Comparison of ENCODE assay signal across 18 cellular contexts in genomic region chr14:24958271-24958670, GRCh38.
"Had no signal": no experiment of that assay in that cellular context is flagged by ENCODE, and none has a peak within 500 bp of the region (broad histone marks: within the 10 kb centered on the region; RNA-seq: fewer than 3 reads in every experiment).

No MANE protein-coding gene starts in this region.

- ATAC-seq: activated T-helper 17 cell treated with anti-CD3 and anti-CD28 coated beads, Interleukin-2, amount 50 U/mL, for 72 hours; heart right ventricle; left lobe of liver; T-helper 17 cell; upper lobe of right lung; WTC11 had no signal

- H3K27ac ChIP-seq: adrenal gland, neural progenitor cell, parathyroid adenoma, suprapubic skin, upper lobe of right lung had no signal

- H3K9me3 ChIP-seq: adrenal gland, heart right ventricle, right atrium auricular region, suprapubic skin, upper lobe of right lung had no signal

- H3K4me3 ChIP-seq: adrenal gland, heart right ventricle, neural progenitor cell, right atrium auricular region, suprapubic skin, upper lobe of right lung had no signal

- H3K9ac ChIP-seq: neural progenitor cell, parathyroid adenoma had no signal

- DNase-seq: activated CD4-positive, alpha-beta T cell treated with anti-CD3 and anti-CD28 coated beads, Interleukin-2, amount 10 ng/mL, durations not matched to agents 24 days and 14 days; activated naive CD4-positive, alpha-beta T cell treated with anti-CD3 and anti-CD28 coated beads for 36 hours; adrenal gland; erythroblast; heart right ventricle; islet precursor cell; mesendoderm; stimulated activated CD4-positive, alpha-beta T cell treated with anti-CD3 and anti-CD28 coated beads, Interleukin-2, amount 100 ng/mL, for 24 hours; stimulated activated naive CD4-positive, alpha-beta T cell treated with Interleukin-2 at 50 U/mL for 16 hours; T-helper 17 cell; upper lobe of right lung had no signal

- H3K36me3 ChIP-seq: adrenal gland, heart right ventricle, neural progenitor cell, right atrium auricular region, suprapubic skin, upper lobe of right lung had no signal

- H3K4me1 ChIP-seq: adrenal gland, parathyroid adenoma had no signal

- H3K27me3 ChIP-seq: heart right ventricle, neural progenitor cell, right atrium auricular region, suprapubic skin, upper lobe of right lung had no signal
